9 cellular contexts compared by ENCODE assay signal in the genomic region with DNA sequence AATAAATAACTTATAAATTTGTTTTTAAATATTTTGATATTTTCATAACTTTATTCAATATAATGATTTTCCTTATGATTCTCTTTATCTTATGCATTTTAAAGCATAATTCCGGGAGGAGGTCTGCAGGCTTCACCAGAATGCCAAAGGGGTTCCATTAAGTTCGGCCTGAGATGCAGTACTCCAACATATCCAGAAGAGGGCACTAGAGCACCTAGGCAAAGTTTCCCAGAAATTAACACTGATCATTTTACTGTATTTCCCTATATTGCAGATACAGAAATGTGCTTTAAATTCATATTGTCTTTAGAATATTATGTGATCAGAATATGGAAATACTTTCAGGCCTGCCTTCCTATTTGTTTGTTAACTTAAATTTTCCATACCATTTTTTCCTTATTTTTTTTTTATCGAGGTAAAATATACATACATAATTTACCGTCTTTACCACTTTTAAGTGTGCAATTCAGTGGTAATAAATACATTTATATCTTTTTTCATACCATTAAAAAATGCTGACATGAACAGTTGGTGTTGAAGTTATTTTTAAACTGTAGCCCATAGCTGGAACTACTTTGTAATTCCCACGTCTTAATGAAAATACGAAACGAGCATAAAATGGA. TPM values are rescaled to one million over a fixed set of nuclear protein-coding genes. Genes with fewer than 3 reads are reported as not detected.
DNase-seq lines count a peak whose midpoint lies in the region; ATAC-seq, FAIRE-seq and TF ChIP-seq lines count a peak whose summit lies in the region.
"Had no signal": no experiment of that assay in that cellular context is flagged by ENCODE, and none has a peak within 500 bp of the region (broad histone marks: within the 10 kb centered on the region; RNA-seq: fewer than 3 reads in every experiment).

No MANE protein-coding gene starts in this region.

- H3K9me2 ChIP-seq in GM23338 (ENCODE audit: insufficient read depth) = no peaks in the 10 kb centered on the region

- H3K79me2 ChIP-seq in GM23338 (replicated peaks; ENCODE audit: insufficient read depth) = no peaks in the 10 kb centered on the region

- H3K27ac Mint-ChIP-seq in GM23338 (no peak overlapping the region), progenitor cell of endocrine pancreas (no peak overlapping the region)

- H3K4me2 ChIP-seq in GM23338 = no peak overlapping the region

- H3K4me1 ChIP-seq in GM23338 (ENCODE audit: insufficient read depth) = peaks cover 33% of the 10 kb centered on the region

- H3K36me3 ChIP-seq in GM23338 (ENCODE audit: insufficient read depth) = no peaks in the 10 kb centered on the region

- H3K36me3 Mint-ChIP-seq in GM23338 (ENCODE audit: low read depth) = no peaks in the 10 kb centered on the region
- no peaks in the 10 kb centered on the region for H3K36me3 Mint-ChIP-seq in progenitor cell of endocrine pancreas (ENCODE audit: insufficient read depth)

- peak; percentile 83 for FAIRE-seq in frontal cortex (lab: Jason Lieb, UNC)

- H3K4me3 ChIP-seq in GM23338 = no peak overlapping the region
- H3K4me3 ChIP-seq: skin epidermis had no signal

- no peaks in the 10 kb centered on the region for H4K20me1 ChIP-seq in GM23338 (replicated peaks; ENCODE audit: insufficient read depth)

- no peaks in the 10 kb centered on the region for H3F3A ChIP-seq in GM23338 (replicated peaks; ENCODE audit: low read depth)

- no peak overlapping the region for H2AFZ ChIP-seq in GM23338

- TF ChIP-seq CTCF in GM23338 (conservative IDR thresholded peaks at IDR 0.05; ENCODE audit: low read depth in 2 of 2) = peak; percentile 88 to 94
- peak; percentile 95 for TF ChIP-seq CTCF in progenitor cell of endocrine pancreas (IDR thresholded peaks at IDR 0.05; ENCODE audit: unreplicated experiment)

- H3K27me3 Mint-ChIP-seq in GM23338 (ENCODE audit: insufficient read depth, low read depth, poor library complexity) (peaks cover 15% of the 10 kb centered on the region), progenitor cell of endocrine pancreas (peaks cover 23% of the 10 kb centered on the region)

- no peaks in the 10 kb centered on the region; the same call in 2 of the 3 replicates for H3K9me3 Mint-ChIP-seq in GM23338
- no peaks in the 10 kb centered on the region for H3K9me3 Mint-ChIP-seq in progenitor cell of endocrine pancreas (ENCODE audit: low read depth)

- H3K27ac ChIP-seq in GM23338 (ENCODE audit: low read depth) = no peak overlapping the region
- H3K27ac ChIP-seq: skin epidermis had no signal

- H3K27me3 ChIP-seq in GM23338 (ENCODE audit: insufficient read depth) = no peaks in the 10 kb centered on the region

- peak; percentile 42 for DNase-seq in COLO829 (ENCODE audit: low spot score)
- peak; percentile 62 for DNase-seq in GM23338 (ENCODE audit: low spot score)
- peak; percentile 69 for DNase-seq in NCI-H69 (lab: John Stamatoyannopoulos, UW)
- peak; percentile 53 to 55 for DNase-seq in activated T-cell treated with anti-CD3 and anti-CD28 coated beads, Interleukin-2, amount 50 U/mL, for 48 hours
- DNase-seq in frontal cortex (ENCODE audit: low spot score in 2 of 2) = peak in 1 of 2 donors; percentile 43
- no peak for DNase-seq in progenitor cell of endocrine pancreas (ENCODE audit: low spot score, unreplicated experiment)

- H3K4me3 Mint-ChIP-seq in GM23338 (no peak overlapping the region), progenitor cell of endocrine pancreas (ENCODE audit: low read depth) (no peak overlapping the region)

- peaks cover 42% of the 10 kb centered on the region for H3K4me1 Mint-ChIP-seq in GM23338
- H3K4me1 Mint-ChIP-seq in progenitor cell of endocrine pancreas (ENCODE audit: low read depth) = no peaks in the 10 kb centered on the region

- peak; percentile 16; the same call in 2 of the 3 replicates for ATAC-seq in GM23338
- no peak for ATAC-seq in HG03457 (IDR thresholded peaks at IDR 0.05; ENCODE audit: unreplicated experiment)
- no peak for ATAC-seq in GM18858 (IDR thresholded peaks at IDR 0.05; ENCODE audit: unreplicated experiment)

TF ChIP-seq in GM23338, 12 proteins besides CTCF, POLR2A, EP300 and RAD21 (continues in another document):
- TF ChIP-seq EZH2 (IDR thresholded peaks at IDR 0.05; ENCODE audit: low read depth, unreplicated experiment) (no peak), ZNF114 (CRISPR knock-in tag; IDR thresholded peaks at IDR 0.05) (no peak), JUNB (IDR thresholded peaks at IDR 0.05; ENCODE audit: unreplicated experiment) (no peak), NANOG (IDR thresholded peaks at IDR 0.05; ENCODE audit: borderline replicate concordance) (no peak), EZH2phosphoT487 (IDR thresholded peaks at IDR 0.05; ENCODE audit: unreplicated experiment) (no peak), POLR2AphosphoS5 (IDR thresholded peaks at IDR 0.05; ENCODE audit: low read depth) (no peak)
- TF ChIP-seq, protein P1, sequence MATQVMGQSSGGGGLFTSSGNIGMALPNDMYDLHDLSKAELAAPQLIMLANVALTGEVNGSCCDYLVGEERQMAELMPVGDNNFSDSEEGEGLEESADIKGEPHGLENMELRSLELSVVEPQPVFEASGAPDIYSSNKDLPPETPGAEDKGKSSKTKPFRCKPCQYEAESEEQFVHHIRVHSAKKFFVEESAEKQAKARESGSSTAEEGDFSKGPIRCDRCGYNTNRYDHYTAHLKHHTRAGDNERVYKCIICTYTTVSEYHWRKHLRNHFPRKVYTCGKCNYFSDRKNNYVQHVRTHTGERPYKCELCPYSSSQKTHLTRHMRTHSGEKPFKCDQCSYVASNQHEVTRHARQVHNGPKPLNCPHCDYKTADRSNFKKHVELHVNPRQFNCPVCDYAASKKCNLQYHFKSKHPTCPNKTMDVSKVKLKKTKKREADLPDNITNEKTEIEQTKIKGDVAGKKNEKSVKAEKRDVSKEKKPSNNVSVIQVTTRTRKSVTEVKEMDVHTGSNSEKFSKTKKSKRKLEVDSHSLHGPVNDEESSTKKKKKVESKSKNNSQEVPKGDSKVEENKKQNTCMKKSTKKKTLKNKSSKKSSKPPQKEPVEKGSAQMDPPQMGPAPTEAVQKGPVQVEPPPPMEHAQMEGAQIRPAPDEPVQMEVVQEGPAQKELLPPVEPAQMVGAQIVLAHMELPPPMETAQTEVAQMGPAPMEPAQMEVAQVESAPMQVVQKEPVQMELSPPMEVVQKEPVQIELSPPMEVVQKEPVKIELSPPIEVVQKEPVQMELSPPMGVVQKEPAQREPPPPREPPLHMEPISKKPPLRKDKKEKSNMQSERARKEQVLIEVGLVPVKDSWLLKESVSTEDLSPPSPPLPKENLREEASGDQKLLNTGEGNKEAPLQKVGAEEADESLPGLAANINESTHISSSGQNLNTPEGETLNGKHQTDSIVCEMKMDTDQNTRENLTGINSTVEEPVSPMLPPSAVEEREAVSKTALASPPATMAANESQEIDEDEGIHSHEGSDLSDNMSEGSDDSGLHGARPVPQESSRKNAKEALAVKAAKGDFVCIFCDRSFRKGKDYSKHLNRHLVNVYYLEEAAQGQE (IDR thresholded peaks at IDR 0.05; ENCODE audit: unreplicated experiment) = no peak

RNA-seq across cellular contexts. Expression of a gene that starts 58.9 kb away (rescaled TPM):
- total RNA-seq in GM23338 (2014; rRNA removed; shearing (Covaris generic)) = 115 and 140 TPM in 2 replicates
- 49.4 and 50.5 TPM in 2 replicates for polyA plus RNA-seq in GM23338 (2016; fragmentation: Nextera tagmentation; extraction: Ambion mirVana)
- total RNA-seq in frontal cortex = 141 TPM
- 109 and 112 TPM in 2 replicates for total RNA-seq in progenitor cell of endocrine pancreas
